1 cellular context compared by ENCODE assay signal in the genomic region with DNA sequence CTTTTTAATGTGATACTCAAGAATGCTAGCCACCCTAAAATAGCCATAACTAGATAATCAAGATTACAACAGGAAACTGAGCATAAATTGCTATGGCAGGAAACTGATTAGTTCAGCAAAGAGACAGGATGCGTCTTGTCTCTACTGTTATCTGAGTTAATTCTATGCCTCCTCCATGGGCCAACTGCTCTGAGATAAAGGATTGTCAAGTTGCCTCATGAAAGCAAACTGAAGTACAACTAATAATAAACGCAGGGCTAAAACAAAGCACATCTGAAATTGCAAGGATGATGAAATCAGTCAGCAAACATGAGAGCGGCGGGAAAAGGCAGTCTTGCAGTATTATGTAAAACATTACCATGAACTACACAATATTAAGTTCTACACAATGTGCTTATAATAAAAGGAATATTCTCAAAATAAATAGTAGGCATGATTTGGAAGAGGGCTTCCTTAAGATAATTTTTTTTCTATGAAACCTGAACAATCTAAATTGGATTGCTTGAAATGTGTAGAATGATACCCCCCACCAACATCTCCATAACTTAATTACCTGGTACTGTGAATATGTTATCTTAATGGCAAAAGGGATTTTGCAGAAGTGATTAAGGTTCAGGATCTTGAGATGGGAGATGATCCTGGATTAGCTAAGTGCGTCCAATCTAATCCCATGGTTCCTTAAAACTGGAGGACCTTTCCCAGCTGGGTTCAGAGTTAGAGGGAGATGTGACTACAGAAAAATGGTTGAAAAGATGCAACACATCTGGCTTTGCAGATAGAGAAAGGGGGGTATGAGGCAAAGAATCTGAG.
TF ChIP-seq lines count a peak whose summit lies in the region.

No MANE protein-coding gene starts in this region.

TF ChIP-seq in HepG2, 621 proteins besides CTCF, POLR2A, EP300 and RAD21 (continued from another document):
- peak; percentile 55 for TF ChIP-seq FOSL2 (CRISPR knock-in tag; IDR thresholded peaks at IDR 0.05)
- no peak for TF ChIP-seq ZBTB3 (CRISPR knock-in tag; IDR thresholded peaks at IDR 0.05; ENCODE audit: borderline replicate concordance, low read depth)
- TF ChIP-seq GATAD2A (CRISPR knock-in tag; IDR thresholded peaks at IDR 0.05) = peak; percentile 71
- TF ChIP-seq YY1 (IDR thresholded peaks at IDR 0.05; ENCODE audit: insufficient read depth, insufficient replicate concordance, low read depth, low read length) = no peak
- TF ChIP-seq TCF7 (IDR thresholded peaks at IDR 0.05; ENCODE audit: low read depth) = 0 out of 2 replicates have a peak, but pooled peaks have one; percentile 24
- TF ChIP-seq, protein P1, sequence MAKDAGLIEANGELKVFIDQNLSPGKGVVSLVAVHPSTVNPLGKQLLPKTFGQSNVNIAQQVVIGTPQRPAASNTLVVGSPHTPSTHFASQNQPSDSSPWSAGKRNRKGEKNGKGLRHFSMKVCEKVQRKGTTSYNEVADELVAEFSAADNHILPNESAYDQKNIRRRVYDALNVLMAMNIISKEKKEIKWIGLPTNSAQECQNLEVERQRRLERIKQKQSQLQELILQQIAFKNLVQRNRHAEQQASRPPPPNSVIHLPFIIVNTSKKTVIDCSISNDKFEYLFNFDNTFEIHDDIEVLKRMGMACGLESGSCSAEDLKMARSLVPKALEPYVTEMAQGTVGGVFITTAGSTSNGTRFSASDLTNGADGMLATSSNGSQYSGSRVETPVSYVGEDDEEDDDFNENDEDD (CRISPR knock-in tag; IDR thresholded peaks at IDR 0.05; ENCODE audit: borderline replicate concordance) = peak; percentile 71; the same call in 1 of the 2 replicates
- no peak for TF ChIP-seq ZNF674 (CRISPR knock-in tag; IDR thresholded peaks at IDR 0.05; ENCODE audit: low read depth)
- TF ChIP-seq SOX13 (IDR thresholded peaks at IDR 0.05) = peak; percentile 56; the same call in 1 of the 2 replicates
- TF ChIP-seq SOX13 (CRISPR knock-in tag; conservative IDR thresholded peaks at IDR 0.05 in 1 of 2, IDR thresholded peaks at IDR 0.05 in 1 of 2) = peak in 1 of 2 experiments; percentile 92; a peak in 2 of 4 replicates
- peak; percentile 14; the same call in 1 of the 2 replicates for TF ChIP-seq THAP11 (CRISPR knock-in tag; IDR thresholded peaks at IDR 0.05)
- peak; percentile 74 for TF ChIP-seq TFDP2 (CRISPR knock-in tag; IDR thresholded peaks at IDR 0.05)
- peak; percentile 43 for TF ChIP-seq SAP130 (CRISPR knock-in tag; IDR thresholded peaks at IDR 0.05; ENCODE audit: low read depth)
- TF ChIP-seq TAF1 (CRISPR knock-in tag; IDR thresholded peaks at IDR 0.05) = no peak
- TF ChIP-seq, protein P2, sequence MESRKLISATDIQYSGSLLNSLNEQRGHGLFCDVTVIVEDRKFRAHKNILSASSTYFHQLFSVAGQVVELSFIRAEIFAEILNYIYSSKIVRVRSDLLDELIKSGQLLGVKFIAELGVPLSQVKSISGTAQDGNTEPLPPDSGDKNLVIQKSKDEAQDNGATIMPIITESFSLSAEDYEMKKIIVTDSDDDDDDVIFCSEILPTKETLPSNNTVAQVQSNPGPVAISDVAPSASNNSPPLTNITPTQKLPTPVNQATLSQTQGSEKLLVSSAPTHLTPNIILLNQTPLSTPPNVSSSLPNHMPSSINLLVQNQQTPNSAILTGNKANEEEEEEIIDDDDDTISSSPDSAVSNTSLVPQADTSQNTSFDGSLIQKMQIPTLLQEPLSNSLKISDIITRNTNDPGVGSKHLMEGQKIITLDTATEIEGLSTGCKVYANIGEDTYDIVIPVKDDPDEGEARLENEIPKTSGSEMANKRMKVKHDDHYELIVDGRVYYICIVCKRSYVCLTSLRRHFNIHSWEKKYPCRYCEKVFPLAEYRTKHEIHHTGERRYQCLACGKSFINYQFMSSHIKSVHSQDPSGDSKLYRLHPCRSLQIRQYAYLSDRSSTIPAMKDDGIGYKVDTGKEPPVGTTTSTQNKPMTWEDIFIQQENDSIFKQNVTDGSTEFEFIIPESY (CRISPR knock-in tag; IDR thresholded peaks at IDR 0.05) = peak; percentile 55; the same call in 1 of the 2 replicates
- TF ChIP-seq SOX5 (CRISPR knock-in tag; IDR thresholded peaks at IDR 0.05; ENCODE audit: borderline replicate concordance) = peak; percentile 82; the same call in 1 of the 2 replicates
- TF ChIP-seq, protein P3, sequence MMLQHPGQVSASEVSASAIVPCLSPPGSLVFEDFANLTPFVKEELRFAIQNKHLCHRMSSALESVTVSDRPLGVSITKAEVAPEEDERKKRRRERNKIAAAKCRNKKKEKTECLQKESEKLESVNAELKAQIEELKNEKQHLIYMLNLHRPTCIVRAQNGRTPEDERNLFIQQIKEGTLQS (CRISPR knock-in tag; IDR thresholded peaks at IDR 0.05) = peak; percentile 80; the same call in 1 of the 2 replicates
- TF ChIP-seq FOXA3 (CRISPR knock-in tag; IDR thresholded peaks at IDR 0.05) = peak; percentile 57; the same call in 1 of the 2 replicates
- TF ChIP-seq, protein P4, sequence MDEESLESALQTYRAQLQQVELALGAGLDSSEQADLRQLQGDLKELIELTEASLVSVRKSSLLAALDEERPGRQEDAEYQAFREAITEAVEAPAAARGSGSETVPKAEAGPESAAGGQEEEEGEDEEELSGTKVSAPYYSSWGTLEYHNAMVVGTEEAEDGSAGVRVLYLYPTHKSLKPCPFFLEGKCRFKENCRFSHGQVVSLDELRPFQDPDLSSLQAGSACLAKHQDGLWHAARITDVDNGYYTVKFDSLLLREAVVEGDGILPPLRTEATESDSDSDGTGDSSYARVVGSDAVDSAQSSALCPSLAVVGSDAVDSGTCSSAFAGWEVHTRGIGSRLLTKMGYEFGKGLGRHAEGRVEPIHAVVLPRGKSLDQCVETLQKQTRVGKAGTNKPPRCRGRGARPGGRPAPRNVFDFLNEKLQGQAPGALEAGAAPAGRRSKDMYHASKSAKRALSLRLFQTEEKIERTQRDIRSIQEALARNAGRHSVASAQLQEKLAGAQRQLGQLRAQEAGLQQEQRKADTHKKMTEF (CRISPR knock-in tag; IDR thresholded peaks at IDR 0.05) = 0 out of 2 replicates have a peak, but pooled peaks have one; percentile 18
- TF ChIP-seq BCL6 (CRISPR knock-in tag; IDR thresholded peaks at IDR 0.05) = 0 out of 2 replicates have a peak, but pooled peaks have one; percentile 11
- TF ChIP-seq CREM (IDR thresholded peaks at IDR 0.05) = 0 out of 2 replicates have a peak, but pooled peaks have one; percentile 18
- no peak for TF ChIP-seq CREM (CRISPR knock-in tag; IDR thresholded peaks at IDR 0.05)
- TF ChIP-seq, protein P5, sequence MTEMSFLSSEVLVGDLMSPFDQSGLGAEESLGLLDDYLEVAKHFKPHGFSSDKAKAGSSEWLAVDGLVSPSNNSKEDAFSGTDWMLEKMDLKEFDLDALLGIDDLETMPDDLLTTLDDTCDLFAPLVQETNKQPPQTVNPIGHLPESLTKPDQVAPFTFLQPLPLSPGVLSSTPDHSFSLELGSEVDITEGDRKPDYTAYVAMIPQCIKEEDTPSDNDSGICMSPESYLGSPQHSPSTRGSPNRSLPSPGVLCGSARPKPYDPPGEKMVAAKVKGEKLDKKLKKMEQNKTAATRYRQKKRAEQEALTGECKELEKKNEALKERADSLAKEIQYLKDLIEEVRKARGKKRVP (CRISPR knock-in tag; IDR thresholded peaks at IDR 0.05) = peak in 1 of 2 experiments; percentile 96; a peak in 2 of 4 replicates
- TF ChIP-seq SOX6 (IDR thresholded peaks at IDR 0.05) = no peak
- peak; percentile 89 for TF ChIP-seq SOX6 (CRISPR knock-in tag; IDR thresholded peaks at IDR 0.05)
- TF ChIP-seq FOXA1 (IDR thresholded peaks at IDR 0.05) = no peak
- peak; percentile 51 for TF ChIP-seq FOXA1 (CRISPR knock-in tag; IDR thresholded peaks at IDR 0.05)
